Comparison of ENCODE assay signal across 15 cellular contexts in genomic region chr1:175183586-175183985, GRCh38.
"Had no signal": no experiment of that assay in that cellular context is flagged by ENCODE, and none has a peak within 500 bp of the region (broad histone marks: within the 10 kb centered on the region; RNA-seq: fewer than 3 reads in every experiment).

No MANE protein-coding gene starts in this region.

- H3K9me3 ChIP-seq: body of pancreas, esophagus squamous epithelium, neutrophil, tibial artery, vagina had no signal

- H3K4me3 Mint-ChIP-seq: T-helper 2 cell treated with Interferon-gamma antibody and Interleukin-4, amounts not matched to agents 5 μg/mL and 100 μg/mL, for 36 hours had no signal

- H3K27ac ChIP-seq: body of pancreas, dorsolateral prefrontal cortex, esophagus squamous epithelium, neutrophil, tibial artery had no signal

- ATAC-seq: activated naive CD4-positive, alpha-beta T cell treated with anti-CD3 and anti-CD28 coated beads, Interleukin-2, amount 50 U/mL, for 72 hours; body of pancreas; left ventricle myocardium superior had no signal

- H3K36me3 ChIP-seq: esophagus squamous epithelium, vagina had no signal

- H3K27me3 ChIP-seq: body of pancreas, neutrophil, tibial artery, vagina had no signal

- DNase-seq: amniotic stem cell, body of pancreas, cerebellar nuclear complex, dorsolateral prefrontal cortex, esophagus squamous epithelium, foreskin fibroblast, glutamatergic neuron, left ventricle myocardium superior, posterior cingulate gyrus, tibial artery had no signal

- H3K9me3 Mint-ChIP-seq: activated T-helper 2 cell treated with anti-CD3 and anti-CD28 coated beads, Interferon-gamma antibody, Interleukin-2, Interleukin-4, amounts not matched to agents 10 μg/mL and 5 μg/mL and 100 μg/mL, durations not matched to agents 14 hours and 24 hours and 36 hours; T-helper 2 cell treated with Interferon-gamma antibody and Interleukin-4, amounts not matched to agents 5 μg/mL and 100 μg/mL, for 36 hours had no signal

- H3K4me3 ChIP-seq: body of pancreas, dorsolateral prefrontal cortex, esophagus squamous epithelium, tibial artery, vagina had no signal

- H3K27ac Mint-ChIP-seq: T-helper 2 cell treated with Interferon-gamma antibody and Interleukin-4, amounts not matched to agents 5 μg/mL and 100 μg/mL, for 36 hours had no signal
